ENCODE assay signal across 10 cellular contexts in the genomic region with DNA sequence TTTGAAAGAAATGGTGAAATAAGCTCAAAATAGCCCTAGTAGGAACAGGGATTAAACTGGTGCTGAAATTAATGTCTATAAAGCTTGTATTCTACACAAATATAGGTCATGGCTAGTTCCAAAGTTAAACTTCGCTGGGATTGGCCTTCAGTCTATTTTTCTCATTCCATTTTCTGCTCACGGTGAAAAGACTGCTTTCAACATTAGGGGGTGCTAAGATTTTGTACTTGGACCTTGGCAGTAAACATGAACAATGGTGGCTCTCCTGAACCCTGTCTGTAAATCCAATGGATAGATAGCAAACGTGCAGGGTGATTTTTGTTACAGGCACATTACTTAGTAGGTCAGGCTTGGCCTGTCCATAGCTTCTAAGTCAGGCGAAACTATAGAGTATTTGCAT. TPM values are rescaled to one million over a fixed set of nuclear protein-coding genes. Genes with fewer than 3 reads are reported as not detected.
A peak's percentile ranks its signal among the peaks of the same experiment; 100 is the strongest.
DNase-seq lines count a peak whose midpoint lies in the region; ATAC-seq, FAIRE-seq and TF ChIP-seq lines count a peak whose summit lies in the region.
"Had no signal": no experiment of that assay in that cellular context is flagged by ENCODE, and none has a peak within 500 bp of the region (broad histone marks: within the 10 kb centered on the region; RNA-seq: fewer than 3 reads in every experiment).

No MANE protein-coding gene starts in this region.

- ATAC-seq in GM18873 (IDR thresholded peaks at IDR 0.05; ENCODE audit: low FRiP score, unreplicated experiment), result no peak
- ATAC-seq: activated T-cell treated with anti-CD3 and anti-CD28 coated beads, Interleukin-2, amount 50 U/mL, for 72 hours had no signal

- H3K4me3 ChIP-seq in foreskin fibroblast (ENCODE audit: low read depth in 1 of 2, low read length in 2 of 2), result no peak overlapping the region

- peak; percentile 63 for FAIRE-seq in A204.1 (lab: Jason Lieb, UNC)

- TF ChIP-seq CTCF in GM13977 (IDR thresholded peaks at IDR 0.05; ENCODE audit: extremely low read depth, insufficient read depth, missing control alignments), result peak; percentile 13
- TF ChIP-seq CTCF in foreskin fibroblast (IDR thresholded peaks at IDR 0.05; ENCODE audit: low read depth, low read length), result peak; percentile 53

- DNase-seq in GM13977 (ENCODE audit: low spot score) (no peak), RPMI7951 (ENCODE audit: low read depth) (peak; percentile 74), foreskin fibroblast (peak; percentile 33 to 73), T-helper 9 cell (no peak), NCI-H2107 treated with DMSO at 0.1 percent for 48 hours (lab: John Stamatoyannopoulos, UW; ENCODE audit: unreplicated experiment) (no peak)
- no peak for DNase-seq in activated CD4-positive, alpha-beta T cell treated with anti-CD3 and anti-CD28 coated beads for 1 hour
- DNase-seq: activated T-cell treated with anti-CD3 and anti-CD28 coated beads, Interleukin-2, amount 50 U/mL, for 72 hours; NCI-H524 treated with DMSO at 0.1 percent for 48 hours had no signal

- in situ Hi-C loops in GM13977 (cut with MboI; ENCODE audit: low pct_unique_long_range_greater_than_20kb, low sequenced_read_pairs, unreplicated experiment), result no loop called here

RNA-seq across cellular contexts. Expression of gene RSU1, which starts 36.0 kb away (rescaled TPM):
- total RNA-seq in RPMI7951 (2014; rRNA removed; shearing (Covaris generic)), result 151 and 200 TPM in 2 replicates

Comparison
In these comparisons a context has a peak if more than half of its experiments do, and no peak if none do; other contexts are left out.
1. DNase-seq: peak in RPMI7951 (single experiment) and foreskin fibroblast (2 of 2); none in GM13977 (single experiment), T-helper 9 cell (single experiment), activated CD4-positive, alpha-beta T cell treated with anti-CD3 and anti-CD28 coated beads for 1 hour (single experiment) and NCI-H2107 treated with DMSO at 0.1 percent for 48 hours (single experiment).